ENCODE assay signal across 21 cellular contexts in the genomic region with DNA sequence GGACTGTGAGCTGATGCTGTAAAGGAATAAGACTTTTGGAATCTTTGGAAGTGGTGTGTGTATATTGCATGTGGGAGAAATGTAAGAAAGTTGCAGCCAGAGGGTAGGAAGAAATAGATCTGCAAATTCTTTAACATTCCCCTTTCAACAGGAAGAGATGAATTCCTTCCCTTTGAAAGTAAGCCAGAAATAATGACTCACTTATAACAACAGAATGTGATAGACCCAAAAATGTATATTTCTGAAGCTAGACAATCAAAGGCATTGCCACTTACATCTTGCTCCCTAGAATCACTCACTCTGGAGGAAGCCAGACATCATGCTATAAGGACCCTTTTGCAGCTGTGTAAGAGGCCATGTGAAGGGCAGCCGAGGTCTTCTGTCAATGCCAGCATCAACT. TPM values are rescaled to one million over a fixed set of nuclear protein-coding genes. Genes with fewer than 3 reads are reported as not detected.
DNase-seq lines count a peak whose midpoint lies in the region; ATAC-seq, FAIRE-seq and TF ChIP-seq lines count a peak whose summit lies in the region.
"Had no signal": no experiment of that assay in that cellular context is flagged by ENCODE, and none has a peak within 500 bp of the region (broad histone marks: within the 10 kb centered on the region; RNA-seq: fewer than 3 reads in every experiment).

No MANE protein-coding gene starts in this region.

- no peaks in the 10 kb centered on the region for H3K36me3 Mint-ChIP-seq in immature natural killer cell
- H3K36me3 Mint-ChIP-seq: CD4-positive, alpha-beta memory T cell had no signal

- no peaks in the 10 kb centered on the region for H3K79me2 ChIP-seq in SK-N-SH (ENCODE audit: insufficient read depth)

- CTCF ChIA-PET in SK-N-SH (lab: Yijun Ruan, JAX): interaction anchor here (1.1 kb wide), 1 partner anchor 10 kb away, joined by 3 read pairs; a partner anchor contains a TSS

- H3K9me3 ChIP-seq in SK-N-SH: no peaks in the 10 kb centered on the region
- H3K9me3 ChIP-seq: BE2C had no signal

- no peak overlapping the region for H3K27ac ChIP-seq in SK-N-SH (ENCODE audit: low read depth in 2 of 2, low read length in 1 of 2)
- H3K27ac ChIP-seq: HL-60, SK-N-MC had no signal

- 0 out of 2 replicates have a peak, but pooled peaks cover 4% of the 10 kb centered on the region for H3K27me3 ChIP-seq in SK-N-SH (ENCODE audit: insufficient read depth)

- H3K4me3 ChIP-seq in SK-N-SH (ENCODE audit: low read depth in 2 of 2, low read length in 1 of 2): no peak overlapping the region
- H3K4me3 ChIP-seq: GM23338, SK-N-MC had no signal

- FAIRE-seq in H54 (lab: Jason Lieb, UNC): no peak
- FAIRE-seq: HepG2 had no signal

- DNase-seq in HCEC 1CT: peak; percentile 2
- DNase-seq in SK-N-SH: no peak
- DNase-seq in dermis blood vessel endothelial cell: peak; percentile 16
- peak; percentile 14 for DNase-seq in non-pigmented ciliary epithelial cell (ENCODE audit: low read depth)
- DNase-seq in Kasumi-1 (lab: John Stamatoyannopoulos, UW): no peak
- DNase-seq in immature natural killer cell: no peak
- no peak for DNase-seq in H54 (ENCODE audit: insufficient read length, low spot score)
- DNase-seq: ACHN; BE2C; CD4-positive, alpha-beta memory T cell; DMS79 treated with DMSO at 0.1 percent for 48 hours; HFFc6; NCI-H1105 treated with DMSO at 0.1 percent for 48 hours; NCI-H1930; NCI-H2171 treated with DMSO at 0.1 percent for 48 hours; NCI-H510A treated with DMSO at 0.1 percent for 48 hours had no signal

- TF ChIP-seq CTCF in SK-N-SH (IDR thresholded peaks at IDR 0.05): no peak

- TF ChIP-seq POLR2A in H54 (IDR thresholded peaks at IDR 0.05; ENCODE audit: low read depth, low read length) (no peak), GM18505 (IDR thresholded peaks at IDR 0.05; ENCODE audit: borderline replicate concordance, extremely low read depth, insufficient read depth, insufficient read length) (no peak)

- POLR2A ChIA-PET in SK-N-SH (lab: Yijun Ruan, JAX): no interaction called here

- ATAC-seq in GM18505 (IDR thresholded peaks at IDR 0.05; ENCODE audit: unreplicated experiment): no peak
- ATAC-seq: GM23338, HepG2 had no signal

- no peak overlapping the region for H2AFZ ChIP-seq in SK-N-SH (ENCODE audit: low read depth)
- H2AFZ ChIP-seq: GM23338 had no signal

- H3K4me3 Mint-ChIP-seq in immature natural killer cell: no peak overlapping the region
- H3K4me3 Mint-ChIP-seq: CD4-positive, alpha-beta memory T cell; GM23338; HFFc6 had no signal

- no peaks in the 10 kb centered on the region for H4K20me1 ChIP-seq in SK-N-SH (ENCODE audit: insufficient read depth)

- no peak overlapping the region for H3K4me2 ChIP-seq in SK-N-SH
- H3K4me2 ChIP-seq: GM23338 had no signal

- no peaks in the 10 kb centered on the region for H3K9me2 ChIP-seq in SK-N-SH

- no peak overlapping the region for H3K27ac Mint-ChIP-seq in immature natural killer cell
- H3K27ac Mint-ChIP-seq: CD4-positive, alpha-beta memory T cell; GM23338; HFFc6 had no signal

- peaks cover 3 to 9% (median 3%) of the 10 kb centered on the region in 3 donors for H3K27me3 Mint-ChIP-seq in immature natural killer cell (ENCODE audit: low read depth in 3 of 3)

- TF ChIP-seq EP300 in SK-N-SH (IDR thresholded peaks at IDR 0.05; ENCODE audit: borderline replicate concordance in 1 of 2, low read depth in 1 of 2, low read length in 1 of 2): no peak

- no peaks in the 10 kb centered on the region for H3K36me3 ChIP-seq in SK-N-SH (replicated peaks in 1 of 2; ENCODE audit: control insufficient read depth in 1 of 2, insufficient read depth in 2 of 2, low read length in 1 of 2)
- H3K36me3 ChIP-seq: BE2C had no signal

- H3F3A ChIP-seq in SK-N-SH (replicated peaks; ENCODE audit: insufficient read depth): no peaks in the 10 kb centered on the region

- H3K9ac ChIP-seq in SK-N-SH: no peak overlapping the region

- peaks cover 0 to 2% (median 0%) of the 10 kb centered on the region in 6 donors for H3K9me3 Mint-ChIP-seq in immature natural killer cell
- H3K9me3 Mint-ChIP-seq: GM23338 had no signal

- TF ChIP-seq RAD21 in SK-N-SH (IDR thresholded peaks at IDR 0.05; ENCODE audit: low read length): no peak

- no CpG with 5 or more reads among the region's 1 CpG for WGBS in SK-N-SH (ENCODE audit: low lambda C conversion rate)

- peaks cover 4 to 5% of the 10 kb centered on the region in 2 experiments; a peak in 2 of 4 replicates for H3K4me1 ChIP-seq in SK-N-SH (ENCODE audit: control insufficient read depth in 1 of 2, insufficient read depth in 2 of 2, low read depth in 1 of 2, low read length in 1 of 2)
- H3K4me1 ChIP-seq: BE2C had no signal

- H3K4me1 Mint-ChIP-seq in immature natural killer cell: no peaks in the 10 kb centered on the region
- H3K4me1 Mint-ChIP-seq: CD4-positive, alpha-beta memory T cell had no signal

TF ChIP-seq in SK-N-SH, 30 proteins besides CTCF, POLR2A, EP300 and RAD21:
- peak; percentile 8; the same call in 1 of the 2 replicates for TF ChIP-seq FOSL2 (IDR thresholded peaks at IDR 0.05; ENCODE audit: borderline replicate concordance, low read depth)
- TF ChIP-seq, protein P1, sequence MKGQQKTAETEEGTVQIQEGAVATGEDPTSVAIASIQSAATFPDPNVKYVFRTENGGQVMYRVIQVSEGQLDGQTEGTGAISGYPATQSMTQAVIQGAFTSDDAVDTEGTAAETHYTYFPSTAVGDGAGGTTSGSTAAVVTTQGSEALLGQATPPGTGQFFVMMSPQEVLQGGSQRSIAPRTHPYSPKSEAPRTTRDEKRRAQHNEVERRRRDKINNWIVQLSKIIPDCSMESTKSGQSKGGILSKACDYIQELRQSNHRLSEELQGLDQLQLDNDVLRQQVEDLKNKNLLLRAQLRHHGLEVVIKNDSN (IDR thresholded peaks at IDR 0.05; ENCODE audit: borderline replicate concordance, low read depth): no peak

RNA-seq across cellular contexts. Expression of a gene that starts 9.8 kb away (rescaled TPM):
- 0.08 TPM in 2 replicates for polyA plus RNA-seq in SK-N-SH (2012; rRNA removed)
- 0.05 TPM in 2 replicates for polyA plus RNA-seq in SK-N-SH (2012; cell fraction: cytosol; rRNA removed)
- 0.09 and 0.11 TPM in 2 replicates for polyA plus RNA-seq in SK-N-SH (2012; cell fraction: nucleus; rRNA removed)
- under 0.01 TPM in 1 of 2 replicates, not detected in the other for total RNA-seq in dermis blood vessel endothelial cell
- not detected for polyA plus RNA-seq in immature natural killer cell
- total RNA-seq: HepG2, HFFc6 had no signal
- polyA plus RNA-seq: HepG2 had no signal

Comparison
In these comparisons a context has a peak if more than half of its experiments do, and no peak if none do; other contexts are left out.
1. DNase-seq: peak in HCEC 1CT (single experiment), dermis blood vessel endothelial cell (single experiment) and non-pigmented ciliary epithelial cell (single experiment); none in SK-N-SH (single experiment), Kasumi-1 (0 of 2), immature natural killer cell (0 of 3) and H54 (single experiment).